Comparison of ENCODE assay signal across 22 cellular contexts in the genomic region with DNA sequence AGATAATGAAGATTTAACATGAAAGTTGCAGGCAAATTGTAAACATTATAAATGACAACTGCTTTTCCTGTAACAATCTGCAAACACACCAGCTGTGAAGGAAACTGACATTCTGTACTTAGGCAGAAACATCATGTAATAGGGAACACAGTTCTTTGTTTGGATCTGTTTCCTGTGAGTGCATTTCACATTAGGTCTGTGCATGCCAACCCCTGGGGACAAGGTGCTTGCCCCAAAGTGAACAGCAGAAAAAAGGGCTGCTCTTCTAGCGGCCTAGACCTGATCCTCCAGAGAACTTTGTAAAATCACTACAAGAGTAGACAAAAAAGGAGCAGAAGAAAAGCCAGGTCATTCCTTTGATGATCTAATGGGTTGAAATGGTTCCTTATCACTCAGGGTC.
DNase-seq lines count a peak whose midpoint lies in the region; ATAC-seq and TF ChIP-seq lines count a peak whose summit lies in the region.
"Had no signal": no experiment of that assay in that cellular context is flagged by ENCODE, and none has a peak within 500 bp of the region (broad histone marks: within the 10 kb centered on the region; RNA-seq: fewer than 3 reads in every experiment).

No MANE protein-coding gene starts in this region.

- H3K9me3 Mint-ChIP-seq in activated CD8-positive, alpha-beta T cell treated with anti-CD3 and anti-CD28 coated beads, Interleukin-2, amount 10 ng/mL, durations not matched to agents 7 days and 5 days (ENCODE audit: insufficient read depth): peaks cover 19% of the 10 kb centered on the region
- peaks cover 14% of the 10 kb centered on the region for H3K9me3 Mint-ChIP-seq in activated CD8-positive, alpha-beta T cell treated with anti-CD3 and anti-CD28 coated beads for 36 hours
- peaks cover 3 to 18% (median 4%) of the 10 kb centered on the region in 3 donors for H3K9me3 Mint-ChIP-seq in T-cell
- peaks cover 22% of the 10 kb centered on the region for H3K9me3 Mint-ChIP-seq in nephron

- H3K36me3 Mint-ChIP-seq in activated CD8-positive, alpha-beta T cell treated with anti-CD3 and anti-CD28 coated beads, Interleukin-2, amount 10 ng/mL, durations not matched to agents 7 days and 5 days (ENCODE audit: low read depth): peaks cover 11% of the 10 kb centered on the region
- H3K36me3 Mint-ChIP-seq in activated CD8-positive, alpha-beta T cell treated with anti-CD3 and anti-CD28 coated beads for 36 hours (ENCODE audit: low read depth): peaks cover 9% of the 10 kb centered on the region
- H3K36me3 Mint-ChIP-seq in T-cell (no peaks in the 10 kb centered on the region), nephron (ENCODE audit: low read depth) (peaks cover 15% of the 10 kb centered on the region)

- CTCF ChIA-PET in activated CD8-positive, alpha-beta T cell treated with anti-CD3 and anti-CD28 coated beads, Interleukin-2, amount 10 ng/mL, durations not matched to agents 7 days and 5 days (lab: Charles Lee): no interaction called here
- CTCF ChIA-PET in activated CD8-positive, alpha-beta T cell treated with anti-CD3 and anti-CD28 coated beads for 36 hours (lab: Charles Lee): no interaction called here
- CTCF ChIA-PET in T-cell (lab: Charles Lee): interaction anchor here in 1 of 2 donors (0.6 kb wide), 1 partner anchor 192 kb away, joined by 3 read pairs; no protein-coding TSS in a partner anchor

- DNase-seq in activated CD8-positive, alpha-beta T cell treated with anti-CD3 and anti-CD28 coated beads, Interleukin-2, amount 10 ng/mL, durations not matched to agents 7 days and 5 days: no peak
- DNase-seq in activated CD8-positive, alpha-beta T cell treated with anti-CD3 and anti-CD28 coated beads for 36 hours: no peak
- no peak for DNase-seq in T-cell
- DNase-seq in activated CD8-positive, alpha-beta memory T cell treated with anti-CD3 and anti-CD28 coated beads, Interleukin-2, amount 50 U/mL, for 4 hours: no peak
- DNase-seq: activated naive CD4-positive, alpha-beta T cell; AML-193; aorta; effector memory CD8-positive, alpha-beta T cell; foreskin fibroblast; NCI-H1105; NCI-H2029; NCI-H774; pancreas; retina; stomach; tibial artery had no signal

- intact Hi-C loops in activated CD8-positive, alpha-beta T cell treated with anti-CD3 and anti-CD28 coated beads for 36 hours (cut with micrococcal nuclease): no loop called here

- peaks cover 15% of the 10 kb centered on the region for H3K4me1 Mint-ChIP-seq in activated CD8-positive, alpha-beta T cell treated with anti-CD3 and anti-CD28 coated beads, Interleukin-2, amount 10 ng/mL, durations not matched to agents 7 days and 5 days (ENCODE audit: low read depth)
- H3K4me1 Mint-ChIP-seq in activated CD8-positive, alpha-beta T cell treated with anti-CD3 and anti-CD28 coated beads for 36 hours (ENCODE audit: low read depth): peaks cover 14% of the 10 kb centered on the region
- peaks cover 7 to 13% (median 8%) of the 10 kb centered on the region in 3 donors for H3K4me1 Mint-ChIP-seq in T-cell
- H3K4me1 Mint-ChIP-seq in nephron: peaks cover 28% of the 10 kb centered on the region

- H3K27me3 Mint-ChIP-seq in activated CD8-positive, alpha-beta T cell treated with anti-CD3 and anti-CD28 coated beads, Interleukin-2, amount 10 ng/mL, durations not matched to agents 7 days and 5 days (ENCODE audit: low read depth): peaks cover 20% of the 10 kb centered on the region
- peaks cover 1% of the 10 kb centered on the region for H3K27me3 Mint-ChIP-seq in activated CD8-positive, alpha-beta T cell treated with anti-CD3 and anti-CD28 coated beads for 36 hours
- H3K27me3 Mint-ChIP-seq in T-cell (peaks cover 9 to 18% of the 10 kb centered on the region in 2 donors), nephron (ENCODE audit: low read depth) (no peaks in the 10 kb centered on the region)

- H3K27ac Mint-ChIP-seq in activated CD8-positive, alpha-beta T cell treated with anti-CD3 and anti-CD28 coated beads, Interleukin-2, amount 10 ng/mL, durations not matched to agents 7 days and 5 days: peak overlapping the region; percentile 70
- no peak overlapping the region for H3K27ac Mint-ChIP-seq in activated CD8-positive, alpha-beta T cell treated with anti-CD3 and anti-CD28 coated beads for 36 hours
- peak overlapping the region; percentile 32 to 86 for H3K27ac Mint-ChIP-seq in T-cell
- H3K27ac Mint-ChIP-seq in nephron: peak overlapping the region in 2 of 3 experiments; percentile 3 to 14
- H3K27ac Mint-ChIP-seq: effector memory CD8-positive, alpha-beta T cell had no signal

- peak overlapping the region; percentile 22 for H3K4me3 Mint-ChIP-seq in activated CD8-positive, alpha-beta T cell treated with anti-CD3 and anti-CD28 coated beads, Interleukin-2, amount 10 ng/mL, durations not matched to agents 7 days and 5 days
- H3K4me3 Mint-ChIP-seq in activated CD8-positive, alpha-beta T cell treated with anti-CD3 and anti-CD28 coated beads for 36 hours: no peak overlapping the region
- H3K4me3 Mint-ChIP-seq in T-cell (peak overlapping the region in 1 of 3 donors; percentile 42), nephron (no peak overlapping the region)
- H3K4me3 Mint-ChIP-seq: effector memory CD8-positive, alpha-beta T cell had no signal

- peak; percentile 16 for ATAC-seq in activated CD8-positive, alpha-beta T cell treated with anti-CD3 and anti-CD28 coated beads, Interleukin-2, amount 10 ng/mL, durations not matched to agents 7 days and 5 days
- no peak for ATAC-seq in activated CD8-positive, alpha-beta T cell treated with anti-CD3 and anti-CD28 coated beads for 36 hours
- ATAC-seq in HG02885 (IDR thresholded peaks at IDR 0.05; ENCODE audit: poor library complexity, unreplicated experiment) (peak; percentile 46), T-cell (replicated peaks in 1 of 4) (peak in 3 of 4 experiments; percentile 20 to 38 (median 23)), HG03457 (IDR thresholded peaks at IDR 0.05; ENCODE audit: unreplicated experiment) (no peak), GM19324 (IDR thresholded peaks at IDR 0.05; ENCODE audit: low FRiP score, unreplicated experiment) (no peak)
- ATAC-seq: A549; effector memory CD8-positive, alpha-beta T cell; esophagus mucosa; pancreas had no signal

- POLR2A ChIA-PET in activated CD8-positive, alpha-beta T cell treated with anti-CD3 and anti-CD28 coated beads, Interleukin-2, amount 10 ng/mL, durations not matched to agents 7 days and 5 days (lab: Charles Lee): no interaction called here
- POLR2A ChIA-PET in activated CD8-positive, alpha-beta T cell treated with anti-CD3 and anti-CD28 coated beads for 36 hours (lab: Charles Lee): no interaction called here
- POLR2A ChIA-PET in T-cell (lab: Charles Lee): no interaction called here

- no peak for TF ChIP-seq CTCF in activated CD8-positive, alpha-beta T cell treated with anti-CD3 and anti-CD28 coated beads for 36 hours (IDR thresholded peaks at IDR 0.05)
- TF ChIP-seq CTCF in nephron (IDR thresholded peaks at IDR 0.05; ENCODE audit: unreplicated experiment in 3 of 3): no peak

Comparison
In these comparisons a context has a peak if more than half of its experiments do, and no peak if none do; other contexts are left out.
1. ATAC-seq: peak in activated CD8-positive, alpha-beta T cell treated with anti-CD3 and anti-CD28 coated beads, Interleukin-2, amount 10 ng/mL, durations not matched to agents 7 days and 5 days (single experiment), HG02885 (single experiment) and T-cell (3 of 4); none in activated CD8-positive, alpha-beta T cell treated with anti-CD3 and anti-CD28 coated beads for 36 hours (single experiment), HG03457 (single experiment) and GM19324 (single experiment).